In genomic region chr4:11483076-11483475, GRCh38 we compare ENCODE assay signal across 21 cellular contexts. TPM values are rescaled to one million over a fixed set of nuclear protein-coding genes. Genes with fewer than 3 reads are reported as not detected.
DNase-seq lines count a peak whose midpoint lies in the region; ATAC-seq and TF ChIP-seq lines count a peak whose summit lies in the region.
"Had no signal": no experiment of that assay in that cellular context is flagged by ENCODE, and none has a peak within 500 bp of the region (broad histone marks: within the 10 kb centered on the region; RNA-seq: fewer than 3 reads in every experiment).

No MANE protein-coding gene starts in this region.

- peaks cover 3 to 18% of the 10 kb centered on the region in 2 donors for H3K4me1 Mint-ChIP-seq in natural killer cell treated with Interleukin-12 subunit alpha and Interleukin-12 subunit beta and Interleukin-15 and Interleukin-18, amount 100 ng/mL, for 72 hours (ENCODE audit: low read depth in 2 of 2)
- H3K4me1 Mint-ChIP-seq in natural killer cell: no peaks in the 10 kb centered on the region
- H3K4me1 Mint-ChIP-seq in naive thymus-derived CD8-positive, alpha-beta T cell: peaks cover 0 to 13% (median 7%) of the 10 kb centered on the region in 4 donors

- no peak for TF ChIP-seq CTCF in natural killer cell (IDR thresholded peaks at IDR 0.05)
- TF ChIP-seq CTCF in upper lobe of right lung (IDR thresholded peaks at IDR 0.05): no peak
- TF ChIP-seq CTCF in spleen (IDR thresholded peaks at IDR 0.05 in 8 of 11, conservative IDR thresholded peaks at IDR 0.05 in 3 of 11): no peak

- H3K9me3 ChIP-seq in upper lobe of right lung (no peaks in the 10 kb centered on the region), spleen (peaks cover 0 to 6% (median 0%) of the 10 kb centered on the region in 8 donors)
- H3K9me3 ChIP-seq: gastrocnemius medialis, left lung, SJCRH30, uterus had no signal

- intact Hi-C loops in natural killer cell (cut with micrococcal nuclease) (no loop called here), upper lobe of right lung (cut with DNase I) (no loop called here), spleen (cut with DNase I; ENCODE audit: low total_unique reads) (no loop called here)

- no peak for TF ChIP-seq POLR2A in spleen (IDR thresholded peaks at IDR 0.05)

- no peak overlapping the region for H3K27ac ChIP-seq in upper lobe of right lung
- H3K27ac ChIP-seq in spleen: no peak overlapping the region
- H3K27ac ChIP-seq: gastrocnemius medialis, sigmoid colon, SJCRH30, uterus had no signal

- no peak overlapping the region for H3K27ac Mint-ChIP-seq in natural killer cell treated with Interleukin-12 subunit alpha and Interleukin-12 subunit beta and Interleukin-15 and Interleukin-18, amount 100 ng/mL, for 72 hours
- H3K27ac Mint-ChIP-seq in natural killer cell: no peak overlapping the region
- H3K27ac Mint-ChIP-seq in naive thymus-derived CD8-positive, alpha-beta T cell: no peak overlapping the region
- H3K27ac Mint-ChIP-seq: CD4-positive, alpha-beta T cell had no signal

- ATAC-seq in natural killer cell treated with Interleukin-12 subunit alpha and Interleukin-12 subunit beta and Interleukin-15 and Interleukin-18, amount 100 ng/mL, for 72 hours: peak in 1 of 2 donors; percentile 59
- no peak for ATAC-seq in natural killer cell
- peak; percentile 51 for ATAC-seq in esophagus mucosa
- peak; percentile 33 for ATAC-seq in upper lobe of right lung
- no peak for ATAC-seq in naive thymus-derived CD8-positive, alpha-beta T cell
- ATAC-seq: gastrocnemius medialis, left lung had no signal

- no peaks in the 10 kb centered on the region for H3K9me3 Mint-ChIP-seq in natural killer cell treated with Interleukin-12 subunit alpha and Interleukin-12 subunit beta and Interleukin-15 and Interleukin-18, amount 100 ng/mL, for 72 hours
- H3K9me3 Mint-ChIP-seq in natural killer cell: no peaks in the 10 kb centered on the region
- H3K9me3 Mint-ChIP-seq in naive thymus-derived CD8-positive, alpha-beta T cell: peaks cover 0 to 4% (median 0%) of the 10 kb centered on the region in 9 donors

- H3K4me3 ChIP-seq in upper lobe of right lung: no peak overlapping the region
- no peak overlapping the region for H3K4me3 ChIP-seq in spleen
- H3K4me3 ChIP-seq: gastrocnemius medialis, left lung, sigmoid colon, SJCRH30, uterus had no signal

- 32 to 57% (median 43%) methylated on average over 3 of the region's 3 CpGs for WGBS in spleen, 5 donors

- H3K36me3 Mint-ChIP-seq in natural killer cell treated with Interleukin-12 subunit alpha and Interleukin-12 subunit beta and Interleukin-15 and Interleukin-18, amount 100 ng/mL, for 72 hours: no peaks in the 10 kb centered on the region
- no peaks in the 10 kb centered on the region for H3K36me3 Mint-ChIP-seq in natural killer cell
- peaks cover 0 to 3% (median 0%) of the 10 kb centered on the region in 3 donors for H3K36me3 Mint-ChIP-seq in naive thymus-derived CD8-positive, alpha-beta T cell

- H3K4me3 Mint-ChIP-seq in natural killer cell treated with Interleukin-12 subunit alpha and Interleukin-12 subunit beta and Interleukin-15 and Interleukin-18, amount 100 ng/mL, for 72 hours: peak overlapping the region; percentile 19
- H3K4me3 Mint-ChIP-seq in natural killer cell: no peak overlapping the region
- H3K4me3 Mint-ChIP-seq in naive thymus-derived CD8-positive, alpha-beta T cell: no peak overlapping the region
- H3K4me3 Mint-ChIP-seq: CD4-positive, alpha-beta T cell had no signal

- no peak for DNase-seq in natural killer cell treated with Interleukin-12 subunit alpha and Interleukin-12 subunit beta and Interleukin-15 and Interleukin-18, amount 100 ng/mL, for 72 hours (ENCODE audit: low spot score)
- no peak for DNase-seq in natural killer cell
- DNase-seq in RPMI7951 (ENCODE audit: low read depth): peak; percentile 15
- DNase-seq in upper lobe of right lung: no peak
- no peak for DNase-seq in NCI-H345 treated with DMSO at 0.1 percent for 48 hours (lab: John Stamatoyannopoulos, UW; ENCODE audit: unreplicated experiment)
- DNase-seq in spleen: no peak
- no peak for DNase-seq in naive thymus-derived CD8-positive, alpha-beta T cell
- DNase-seq: activated effector memory CD4-positive, alpha-beta T cell treated with anti-CD3 and anti-CD28 coated beads, Interleukin-2, amount 50 U/mL, for 16 hours; anterior cingulate cortex; CD4-positive, alpha-beta T cell; cortex of kidney; DMS53; gastrocnemius medialis; left lung; NCI-H187; NCI-H446 treated with DMSO at 0.1 percent for 48 hours; sigmoid colon; SJCRH30; T-helper 2 cell; uterus had no signal

- H3K36me3 ChIP-seq in upper lobe of right lung (no peaks in the 10 kb centered on the region), spleen (no peaks in the 10 kb centered on the region)
- H3K36me3 ChIP-seq: gastrocnemius medialis, left lung, sigmoid colon, SJCRH30, uterus had no signal

- H3K27me3 ChIP-seq in upper lobe of right lung (no peaks in the 10 kb centered on the region), spleen (replicated peaks in 1 of 7) (no peaks in the 10 kb centered on the region)
- H3K27me3 ChIP-seq: gastrocnemius medialis, left lung, sigmoid colon, uterus had no signal

- POLR2A ChIA-PET in naive thymus-derived CD8-positive, alpha-beta T cell (lab: Charles Lee): no interaction called here

- peaks cover 0 to 2% of the 10 kb centered on the region in 2 donors for H3K27me3 Mint-ChIP-seq in natural killer cell treated with Interleukin-12 subunit alpha and Interleukin-12 subunit beta and Interleukin-15 and Interleukin-18, amount 100 ng/mL, for 72 hours
- peaks cover 0 to 3% of the 10 kb centered on the region in 2 donors for H3K27me3 Mint-ChIP-seq in natural killer cell (ENCODE audit: low read depth in 2 of 2)
- no peaks in the 10 kb centered on the region for H3K27me3 Mint-ChIP-seq in naive thymus-derived CD8-positive, alpha-beta T cell
- H3K27me3 Mint-ChIP-seq: CD4-positive, alpha-beta T cell had no signal

- no peaks in the 10 kb centered on the region for H3K4me1 ChIP-seq in upper lobe of right lung
- peaks cover 0 to 21% (median 12%) of the 10 kb centered on the region in 6 donors for H3K4me1 ChIP-seq in spleen
- H3K4me1 ChIP-seq: gastrocnemius medialis, sigmoid colon, SJCRH30, uterus had no signal

RNA-seq across cellular contexts. Expression of gene HS3ST1, which starts 54.4 kb away (rescaled TPM):
- not detected for total RNA-seq in natural killer cell treated with Interleukin-12 subunit alpha and Interleukin-12 subunit beta and Interleukin-15 and Interleukin-18, amount 100 ng/mL, for 72 hours
- total RNA-seq in natural killer cell (not detected), esophagus mucosa (18.7 TPM), upper lobe of right lung (1.5 TPM), spleen (1 to 10 TPM; 2.6 to 7.4 (median 3.4) TPM)
- under 0.01 TPM in 1 of 2 replicates, not detected in the other for total RNA-seq in RPMI7951 (2014; rRNA removed; shearing (Covaris generic))
- 1 to 10 TPM; 1.8 to 4.7 (median 2.3) TPM for polyA plus RNA-seq in spleen
- under 1 TPM; 0.60 to 0.86 TPM for total RNA-seq in naive thymus-derived CD8-positive, alpha-beta T cell
- polyA plus RNA-seq in naive thymus-derived CD8-positive, alpha-beta T cell: not detected
- total RNA-seq: CD4-positive, alpha-beta T cell; SJCRH30 had no signal

Comparison
In these comparisons a context has a peak if more than half of its experiments do, and no peak if none do; other contexts are left out.
1. ATAC-seq: peak in esophagus mucosa (single experiment) and upper lobe of right lung (single experiment); none in natural killer cell (0 of 3) and naive thymus-derived CD8-positive, alpha-beta T cell (0 of 2).